Comparison of ENCODE assay signal across 2 cellular contexts in genomic region chr6:158705386-158706126, GRCh38.
TF ChIP-seq lines count a peak whose summit lies in the region.

No MANE protein-coding gene starts in this region.

TF ChIP-seq in IMR-90, 13 proteins besides CTCF, POLR2A, EP300 and RAD21:
- TF ChIP-seq RFX5 (IDR thresholded peaks at IDR 0.05; ENCODE audit: low read depth, low read length) (no peak), USF2 (IDR thresholded peaks at IDR 0.05; ENCODE audit: low read depth, low read length) (no peak), CEBPB (IDR thresholded peaks at IDR 0.05; ENCODE audit: low read depth, low read length) (no peak), CHD1 (IDR thresholded peaks at IDR 0.05; ENCODE audit: low read depth, low read length) (no peak), ELK1 (IDR thresholded peaks at IDR 0.05; ENCODE audit: borderline replicate concordance, low read depth, low read length) (no peak), SMC3 (IDR thresholded peaks at IDR 0.05; ENCODE audit: low read depth, low read length) (no peak)

TF ChIP-seq in HepG2, 621 proteins besides CTCF, POLR2A, EP300 and RAD21:
- TF ChIP-seq ETS1 (CRISPR knock-in tag; IDR thresholded peaks at IDR 0.05) (no peak), ZMYM4 (CRISPR knock-in tag; IDR thresholded peaks at IDR 0.05) (no peak), HIVEP1 (CRISPR knock-in tag; IDR thresholded peaks at IDR 0.05) (no peak), ZNF768 (CRISPR knock-in tag; IDR thresholded peaks at IDR 0.05) (peak; percentile 35; the same call in 1 of the 2 replicates), HNRNPH1 (optimal IDR thresholded peaks at IDR 0.05; ENCODE audit: low read depth, low read length) (no peak), ZNF160 (CRISPR knock-in tag; IDR thresholded peaks at IDR 0.05) (no peak)
